In the genomic region with DNA sequence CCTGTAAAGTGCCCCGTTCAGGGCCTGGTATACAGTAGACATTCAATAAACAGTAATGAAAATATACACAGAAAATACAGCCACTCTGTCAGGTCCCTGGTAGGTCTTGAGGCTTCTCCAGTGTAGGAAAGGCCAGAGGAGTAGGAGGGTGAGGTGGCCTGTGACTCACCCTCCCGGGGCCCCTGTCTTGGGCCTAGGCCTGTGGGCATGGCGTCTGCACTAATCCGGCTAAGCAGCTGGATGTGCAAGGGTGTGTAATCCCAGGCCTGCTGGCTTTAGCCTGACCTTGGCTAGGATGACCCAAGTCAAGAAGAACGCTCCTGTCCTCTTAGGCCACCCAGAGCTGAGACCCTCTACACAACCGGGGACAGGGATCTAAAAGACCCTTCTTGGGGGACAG, we compare ENCODE assay signal across 11 cellular contexts.
DNase-seq lines count a peak whose midpoint lies in the region; ATAC-seq and TF ChIP-seq lines count a peak whose summit lies in the region.
"Had no signal": no experiment of that assay in that cellular context is flagged by ENCODE, and none has a peak within 500 bp of the region (broad histone marks: within the 10 kb centered on the region; RNA-seq: fewer than 3 reads in every experiment).

No MANE protein-coding gene starts in this region.

- no peak overlapping the region for H3K4me3 Mint-ChIP-seq in stimulated activated effector memory CD8-positive, alpha-beta T cell treated with anti-CD3 and anti-CD28 coated beads, Interleukin-12 subunit alpha, Interleukin-12 subunit beta, amount 100 ng/mL, for 72 hours
- H3K4me3 Mint-ChIP-seq in Calu3 (ENCODE audit: low read depth, unreplicated experiment) = no peak overlapping the region
- H3K4me3 Mint-ChIP-seq: T-helper 17 cell had no signal

- ATAC-seq in stimulated activated effector memory CD8-positive, alpha-beta T cell treated with anti-CD3 and anti-CD28 coated beads, Interleukin-12 subunit alpha, Interleukin-12 subunit beta, amount 100 ng/mL, for 72 hours = peak; percentile 58
- ATAC-seq: T-helper 17 cell had no signal

- no peaks in the 10 kb centered on the region for H3K36me3 Mint-ChIP-seq in stimulated activated effector memory CD8-positive, alpha-beta T cell treated with anti-CD3 and anti-CD28 coated beads, Interleukin-12 subunit alpha, Interleukin-12 subunit beta, amount 100 ng/mL, for 72 hours
- H3K36me3 Mint-ChIP-seq in Calu3 (ENCODE audit: insufficient read depth, unreplicated experiment) = no peaks in the 10 kb centered on the region

- peaks cover 85% of the 10 kb centered on the region for H3K27me3 Mint-ChIP-seq in Calu3 (ENCODE audit: unreplicated experiment)

- no TSS peak for BruUV-seq in Calu3 (replicated peaks; lab: Mats Ljungman, UMichigan)

- no peaks in the 10 kb centered on the region for H3K9me3 Mint-ChIP-seq in stimulated activated effector memory CD8-positive, alpha-beta T cell treated with anti-CD3 and anti-CD28 coated beads, Interleukin-12 subunit alpha, Interleukin-12 subunit beta, amount 100 ng/mL, for 72 hours
- peaks cover 4% of the 10 kb centered on the region for H3K9me3 Mint-ChIP-seq in Calu3 (ENCODE audit: low read depth, unreplicated experiment)

- CTCF ChIA-PET in Calu3 (lab: Charles Lee) = interaction anchor here (0.6 to 3.6 kb wide), 4 partner anchors 10 to 118 kb away, joined by 3 to 12 read pairs (median 4); no protein-coding TSS in a partner anchor

- intact Hi-C loops in Calu3 (cut with micrococcal nuclease; ENCODE audit: unreplicated experiment) = no loop called here

- peak; percentile 24 for DNase-seq in DMS53 (lab: John Stamatoyannopoulos, UW)
- no peak for DNase-seq in DMS53 treated with DMSO at 0.1 percent for 48 hours (lab: John Stamatoyannopoulos, UW; ENCODE audit: unreplicated experiment)
- peak; percentile 84 for DNase-seq in RKO (ENCODE audit: low spot score)
- peak; percentile 18 for DNase-seq in fibroblast of gingiva (ENCODE audit: low read depth)
- no peak for DNase-seq in stimulated activated effector memory CD8-positive, alpha-beta T cell treated with anti-CD3 and anti-CD28 coated beads, Interleukin-12 subunit alpha, Interleukin-12 subunit beta, amount 100 ng/mL, for 72 hours (ENCODE audit: low spot score in 2 of 2)
- DNase-seq in NCI-H187 treated with DMSO at 0.1 percent for 48 hours (lab: John Stamatoyannopoulos, UW) = no peak
- DNase-seq in NCI-H446 (lab: John Stamatoyannopoulos, UW) = no peak
- DNase-seq in Calu3 = no peak
- DNase-seq: NCI-H524, ovary, T-helper 17 cell had no signal

- H3K27ac Mint-ChIP-seq in stimulated activated effector memory CD8-positive, alpha-beta T cell treated with anti-CD3 and anti-CD28 coated beads, Interleukin-12 subunit alpha, Interleukin-12 subunit beta, amount 100 ng/mL, for 72 hours = no peak overlapping the region
- H3K27ac Mint-ChIP-seq in Calu3 (ENCODE audit: unreplicated experiment) = no peak overlapping the region
- H3K27ac Mint-ChIP-seq: T-helper 17 cell had no signal

- no peaks in the 10 kb centered on the region for H3K4me1 Mint-ChIP-seq in stimulated activated effector memory CD8-positive, alpha-beta T cell treated with anti-CD3 and anti-CD28 coated beads, Interleukin-12 subunit alpha, Interleukin-12 subunit beta, amount 100 ng/mL, for 72 hours
- peaks cover 7% of the 10 kb centered on the region for H3K4me1 Mint-ChIP-seq in Calu3 (ENCODE audit: low read depth, unreplicated experiment)

- no peak for TF ChIP-seq CTCF in Calu3 (IDR thresholded peaks at IDR 0.05; ENCODE audit: unreplicated experiment)

Comparison
In these comparisons a context has a peak if more than half of its experiments do, and no peak if none do; other contexts are left out.
1. DNase-seq: peak in DMS53 (single experiment), RKO (single experiment) and fibroblast of gingiva (single experiment); none in DMS53 treated with DMSO at 0.1 percent for 48 hours (single experiment), stimulated activated effector memory CD8-positive, alpha-beta T cell treated with anti-CD3 and anti-CD28 coated beads, Interleukin-12 subunit alpha, Interleukin-12 subunit beta, amount 100 ng/mL, for 72 hours (0 of 2), NCI-H187 treated with DMSO at 0.1 percent for 48 hours (single experiment), NCI-H446 (0 of 2) and Calu3 (single experiment).